ENCODE assay signal across 26 cellular contexts in genomic region chr3:128001576-128001975, GRCh38. TPM values are rescaled to one million over a fixed set of nuclear protein-coding genes. Genes with fewer than 3 reads are reported as not detected.
A peak's percentile ranks its signal among the peaks of the same experiment; 100 is the strongest.
DNase-seq lines count a peak whose midpoint lies in the region; ATAC-seq and TF ChIP-seq lines count a peak whose summit lies in the region.
"Had no signal": no experiment of that assay in that cellular context is flagged by ENCODE, and none has a peak within 500 bp of the region (broad histone marks: within the 10 kb centered on the region; RNA-seq: fewer than 3 reads in every experiment).

No MANE protein-coding gene starts in this region.

- no peak for TF ChIP-seq EP300 in upper lobe of left lung (IDR thresholded peaks at IDR 0.05)

- TF ChIP-seq POLR2A in upper lobe of left lung (IDR thresholded peaks at IDR 0.05): no peak

- peak; percentile 48 for ATAC-seq in esophagus mucosa
- peak; percentile 17 for ATAC-seq in stimulated activated memory B cell treated with anti-CD40 and anti-IgM and Interleukin-4, amounts not matched to agents 10 μg/mL and 1 μg/mL and 100 μg/mL, for 72 hours
- no peak for ATAC-seq in upper lobe of left lung (ENCODE audit: low FRiP score in 2 of 2)
- no peak for ATAC-seq in activated T-cell treated with anti-CD3 and anti-CD28 coated beads, Interleukin-2, amount 50 U/mL, for 4 hours
- ATAC-seq: activated CD4-positive, alpha-beta T cell treated with anti-CD3 and anti-CD28 coated beads for 36 hours; activated CD8-positive, alpha-beta T cell treated with anti-CD3 and anti-CD28 coated beads, Interleukin-2, amount 10 ng/mL, durations not matched to agents 7 days and 5 days; left ventricle myocardium superior; right lobe of liver had no signal

- no peaks in the 10 kb centered on the region for H3K27me3 ChIP-seq in upper lobe of left lung
- H3K27me3 ChIP-seq: BLaER1, Peyer's patch, right lobe of liver had no signal

- H3K36me3 ChIP-seq in HEK293 (ENCODE audit: control insufficient read depth in 2 of 2, insufficient read depth in 1 of 2, low read length in 2 of 2) (no peaks in the 10 kb centered on the region), upper lobe of left lung (no peaks in the 10 kb centered on the region)
- H3K36me3 ChIP-seq: BLaER1, Peyer's patch, prostate gland, right lobe of liver, spleen, tibial nerve had no signal

- H3K27me3 Mint-ChIP-seq in stimulated activated memory B cell treated with anti-CD40 and anti-IgM and Interleukin-4, amounts not matched to agents 10 μg/mL and 1 μg/mL and 100 μg/mL, for 72 hours: peaks cover 30% of the 10 kb centered on the region
- H3K27me3 Mint-ChIP-seq in activated T-cell treated with anti-CD3 and anti-CD28 coated beads, Interleukin-2, amount 50 U/mL, for 4 hours (ENCODE audit: low read depth): peaks cover 5% of the 10 kb centered on the region

- H3K9me3 Mint-ChIP-seq in stimulated activated memory B cell treated with anti-CD40 and anti-IgM and Interleukin-4, amounts not matched to agents 10 μg/mL and 1 μg/mL and 100 μg/mL, for 72 hours: no peaks in the 10 kb centered on the region
- no peaks in the 10 kb centered on the region for H3K9me3 Mint-ChIP-seq in activated T-cell treated with anti-CD3 and anti-CD28 coated beads, Interleukin-2, amount 50 U/mL, for 4 hours
- H3K9me3 Mint-ChIP-seq: activated naive CD8-positive, alpha-beta T cell treated with anti-CD3 and anti-CD28 coated beads for 36 hours had no signal

- 22 to 69% methylated on average over 3 of the region's 3 CpGs for WGBS in upper lobe of left lung, 2 donors

- H3K9me3 ChIP-seq in HEK293 (ENCODE audit: control insufficient read depth, insufficient read depth, low read depth, low read length) (no peaks in the 10 kb centered on the region), upper lobe of left lung (no peaks in the 10 kb centered on the region)
- H3K9me3 ChIP-seq: BLaER1, Peyer's patch, prostate gland, right lobe of liver, spleen had no signal

- TF ChIP-seq CTCF in HEK293 (tag by site-specific recombination; IDR thresholded peaks at IDR 0.05) (no peak), upper lobe of left lung (IDR thresholded peaks at IDR 0.05) (no peak)

- DNase-seq in NCI-H510A treated with DMSO at 0.1 percent for 48 hours (lab: John Stamatoyannopoulos, UW) (peak; percentile 13), DMS153 (lab: John Stamatoyannopoulos, UW) (no peak), upper lobe of left lung (no peak)
- no peak for DNase-seq in activated T-cell treated with anti-CD3 and anti-CD28 coated beads, Interleukin-2, amount 50 U/mL, for 4 hours
- DNase-seq: activated CD4-positive, alpha-beta T cell treated with anti-CD3 and anti-CD28 coated beads for 36 hours; activated CD8-positive, alpha-beta T cell treated with anti-CD3 and anti-CD28 coated beads, Interleukin-2, amount 10 ng/mL, durations not matched to agents 7 days and 5 days; activated naive CD8-positive, alpha-beta T cell treated with anti-CD3 and anti-CD28 coated beads for 36 hours; activated T-cell treated with anti-CD3 and anti-CD28 coated beads for 4 hours; anterior cingulate cortex; glutamatergic neuron; HFFc6; islet precursor cell; left ventricle myocardium superior; NCI-H1694 treated with DMSO at 0.1 percent for 48 hours; NCI-H524; right lobe of liver; SHP77 treated with DMSO at 0.1 percent for 48 hours; spleen had no signal

- no peaks in the 10 kb centered on the region for H3K36me3 Mint-ChIP-seq in stimulated activated memory B cell treated with anti-CD40 and anti-IgM and Interleukin-4, amounts not matched to agents 10 μg/mL and 1 μg/mL and 100 μg/mL, for 72 hours
- peaks cover 2% of the 10 kb centered on the region for H3K36me3 Mint-ChIP-seq in activated T-cell treated with anti-CD3 and anti-CD28 coated beads, Interleukin-2, amount 50 U/mL, for 4 hours (ENCODE audit: insufficient read depth)
- H3K36me3 Mint-ChIP-seq: activated naive CD8-positive, alpha-beta T cell treated with anti-CD3 and anti-CD28 coated beads for 36 hours had no signal

- no peak overlapping the region for H3K4me3 Mint-ChIP-seq in stimulated activated memory B cell treated with anti-CD40 and anti-IgM and Interleukin-4, amounts not matched to agents 10 μg/mL and 1 μg/mL and 100 μg/mL, for 72 hours
- no peak overlapping the region for H3K4me3 Mint-ChIP-seq in activated T-cell treated with anti-CD3 and anti-CD28 coated beads, Interleukin-2, amount 50 U/mL, for 4 hours
- H3K4me3 Mint-ChIP-seq: activated CD4-positive, alpha-beta T cell treated with anti-CD3 and anti-CD28 coated beads for 36 hours; activated CD8-positive, alpha-beta T cell treated with anti-CD3 and anti-CD28 coated beads, Interleukin-2, amount 10 ng/mL, durations not matched to agents 7 days and 5 days; activated naive CD8-positive, alpha-beta T cell treated with anti-CD3 and anti-CD28 coated beads for 36 hours; HFFc6 had no signal

- no peak overlapping the region for H3K27ac ChIP-seq in HEK293 (ENCODE audit: extremely low read depth, low read depth, low read length)
- no peak overlapping the region for H3K27ac ChIP-seq in upper lobe of left lung
- H3K27ac ChIP-seq: BLaER1, epithelial cell of prostate, Peyer's patch, prostate gland, right lobe of liver, spleen, tibial nerve had no signal

- POLR2A ChIA-PET in HEK293 (lab: Yijun Ruan, JAX): no interaction called here

- H3K4me3 ChIP-seq in HEK293 (ENCODE audit: low read depth, low read length) (no peak overlapping the region), upper lobe of left lung (no peak overlapping the region)
- H3K4me3 ChIP-seq: BLaER1, Peyer's patch, prostate gland, right lobe of liver, spleen, tibial nerve had no signal

- no peak overlapping the region for H3K27ac Mint-ChIP-seq in stimulated activated memory B cell treated with anti-CD40 and anti-IgM and Interleukin-4, amounts not matched to agents 10 μg/mL and 1 μg/mL and 100 μg/mL, for 72 hours
- H3K27ac Mint-ChIP-seq: activated CD4-positive, alpha-beta T cell treated with anti-CD3 and anti-CD28 coated beads for 36 hours; activated CD8-positive, alpha-beta T cell treated with anti-CD3 and anti-CD28 coated beads, Interleukin-2, amount 10 ng/mL, durations not matched to agents 7 days and 5 days; activated naive CD8-positive, alpha-beta T cell treated with anti-CD3 and anti-CD28 coated beads for 36 hours; HFFc6 had no signal

- no peaks in the 10 kb centered on the region for H3K4me1 Mint-ChIP-seq in stimulated activated memory B cell treated with anti-CD40 and anti-IgM and Interleukin-4, amounts not matched to agents 10 μg/mL and 1 μg/mL and 100 μg/mL, for 72 hours
- H3K4me1 Mint-ChIP-seq in activated T-cell treated with anti-CD3 and anti-CD28 coated beads, Interleukin-2, amount 50 U/mL, for 4 hours (ENCODE audit: low read depth): no peaks in the 10 kb centered on the region
- H3K4me1 Mint-ChIP-seq: activated CD4-positive, alpha-beta T cell treated with anti-CD3 and anti-CD28 coated beads for 36 hours; activated naive CD8-positive, alpha-beta T cell treated with anti-CD3 and anti-CD28 coated beads for 36 hours had no signal

- no peaks in the 10 kb centered on the region for H3K4me1 ChIP-seq in HEK293 (ENCODE audit: control insufficient read depth, insufficient read depth, low read length)
- H3K4me1 ChIP-seq in upper lobe of left lung: no peaks in the 10 kb centered on the region
- H3K4me1 ChIP-seq: BLaER1, Peyer's patch, prostate gland, spleen had no signal

- CTCF ChIA-PET in HEK293 (lab: Yijun Ruan, JAX): no interaction called here

TF ChIP-seq in HEK293, 187 proteins besides CTCF, POLR2A, EP300 and RAD21:
- TF ChIP-seq ZIC2 (tag by site-specific recombination; IDR thresholded peaks at IDR 0.05) (no peak), GFI1B (tag by site-specific recombination; IDR thresholded peaks at IDR 0.05) (no peak), SCRT2 (tag by site-specific recombination; IDR thresholded peaks at IDR 0.05) (0 out of 2 replicates have a peak, but pooled peaks have one; percentile 41)

RNA-seq across cellular contexts. Expression of gene SEC61A1, which starts 50.7 kb away (rescaled TPM):
- 117 TPM for total RNA-seq in esophagus mucosa
- 100 to 1,000 TPM in 5 of 6 donors, 10 to 100 TPM in 1; 80.7 to 193 (median 164) TPM for total RNA-seq in upper lobe of left lung
- 100 to 1,000 TPM; 195 to 216 (median 210) TPM for total RNA-seq in activated T-cell treated with anti-CD3 and anti-CD28 coated beads, Interleukin-2, amount 50 U/mL, for 4 hours

Comparison
In these comparisons a context has a peak if more than half of its experiments do, and no peak if none do; other contexts are left out.
1. ATAC-seq: peak in esophagus mucosa (single experiment) and stimulated activated memory B cell treated with anti-CD40 and anti-IgM and Interleukin-4, amounts not matched to agents 10 μg/mL and 1 μg/mL and 100 μg/mL, for 72 hours (single experiment); none in upper lobe of left lung (0 of 2) and activated T-cell treated with anti-CD3 and anti-CD28 coated beads, Interleukin-2, amount 50 U/mL, for 4 hours (0 of 2).